Comparison of ENCODE assay signal across 15 cellular contexts in genomic region chr20:54097236-54097529, GRCh38. TPM values are rescaled to one million over a fixed set of nuclear protein-coding genes. Genes with fewer than 3 reads are reported as not detected.
A peak's percentile ranks its signal among the peaks of the same experiment; 100 is the strongest.
DNase-seq lines count a peak whose midpoint lies in the region; ATAC-seq and TF ChIP-seq lines count a peak whose summit lies in the region.
"Had no signal": no experiment of that assay in that cellular context is flagged by ENCODE, and none has a peak within 500 bp of the region (broad histone marks: within the 10 kb centered on the region; RNA-seq: fewer than 3 reads in every experiment).

No MANE protein-coding gene starts in this region.

- H3K9me3 Mint-ChIP-seq in activated CD8-positive, alpha-beta memory T cell treated with anti-CD3 and anti-CD28 coated beads, Interleukin-2, amount 10 ng/mL, durations not matched to agents 7 days and 5 days (ENCODE audit: low read depth): no peaks in the 10 kb centered on the region
- H3K9me3 Mint-ChIP-seq in neural progenitor cell: no peaks in the 10 kb centered on the region
- H3K9me3 Mint-ChIP-seq: CD4-positive, CD25-positive, alpha-beta regulatory T cell had no signal

- TF ChIP-seq CTCF in HEK293 (tag by site-specific recombination; IDR thresholded peaks at IDR 0.05) (no peak), Panc1 (IDR thresholded peaks at IDR 0.05) (no peak), neural progenitor cell (IDR thresholded peaks at IDR 0.05) (no peak)

- CTCF ChIA-PET in activated CD8-positive, alpha-beta memory T cell treated with anti-CD3 and anti-CD28 coated beads, Interleukin-2, amount 10 ng/mL, durations not matched to agents 7 days and 5 days (lab: Charles Lee): interaction anchor here (0.5 to 6.5 kb wide), 11 partner anchors 9 to 117 kb away, joined by 3 to 73 read pairs (median 3); partner anchors contain the start of gene PFDN4
- CTCF ChIA-PET in HEK293 (lab: Yijun Ruan, JAX): interaction anchor here (0.6 to 15.5 kb wide), 21 partner anchors 9 to 1899 kb away, joined by 3 to 361 read pairs (median 4); partner anchors contain the start of gene PFDN4
- CTCF ChIA-PET in Panc1 (lab: Charles Lee): interaction anchor here (0.6 to 1.0 kb wide), 2 partner anchors 102 to 389 kb away, joined by 4 to 6 read pairs; no protein-coding TSS in a partner anchor

- H3K4me3 ChIP-seq in HEK293 (ENCODE audit: low read depth, low read length) (no peak overlapping the region), Panc1 (ENCODE audit: low read depth in 2 of 2, low read length in 2 of 2) (no peak overlapping the region), neural progenitor cell (no peak overlapping the region)

- H3K36me3 ChIP-seq in HEK293 (ENCODE audit: control insufficient read depth in 2 of 2, insufficient read depth in 1 of 2, low read length in 2 of 2) (no peaks in the 10 kb centered on the region), Panc1 (ENCODE audit: control insufficient read depth, insufficient read depth, low read length) (no peaks in the 10 kb centered on the region), neural progenitor cell (no peaks in the 10 kb centered on the region)
- H3K36me3 ChIP-seq: BE2C had no signal

- H3F3A ChIP-seq in neural progenitor cell (ENCODE audit: low read depth): no peaks in the 10 kb centered on the region

- no TSS peak for BruUV-seq in Panc1 (replicated peaks; lab: Mats Ljungman, UMichigan)

- no peak overlapping the region for H3K9ac ChIP-seq in neural progenitor cell

- H3K36me3 Mint-ChIP-seq in activated CD8-positive, alpha-beta memory T cell treated with anti-CD3 and anti-CD28 coated beads, Interleukin-2, amount 10 ng/mL, durations not matched to agents 7 days and 5 days: no peaks in the 10 kb centered on the region
- no peaks in the 10 kb centered on the region for H3K36me3 Mint-ChIP-seq in neural progenitor cell
- H3K36me3 Mint-ChIP-seq: CD4-positive, CD25-positive, alpha-beta regulatory T cell had no signal

- POLR2A ChIA-PET in HEK293 (lab: Yijun Ruan, JAX): no interaction called here
- POLR2A ChIA-PET in Panc1 (lab: Charles Lee): no interaction called here

- peaks cover 4% of the 10 kb centered on the region for H3K4me1 Mint-ChIP-seq in activated CD8-positive, alpha-beta memory T cell treated with anti-CD3 and anti-CD28 coated beads, Interleukin-2, amount 10 ng/mL, durations not matched to agents 7 days and 5 days
- H3K4me1 Mint-ChIP-seq in neural progenitor cell: peaks cover 18% of the 10 kb centered on the region

- H3K4me3 Mint-ChIP-seq in activated CD8-positive, alpha-beta memory T cell treated with anti-CD3 and anti-CD28 coated beads, Interleukin-2, amount 10 ng/mL, durations not matched to agents 7 days and 5 days: no peak overlapping the region
- no peak overlapping the region for H3K4me3 Mint-ChIP-seq in neural progenitor cell
- H3K4me3 Mint-ChIP-seq: CD4-positive, CD25-positive, alpha-beta regulatory T cell had no signal

- H3K27me3 Mint-ChIP-seq in activated CD8-positive, alpha-beta memory T cell treated with anti-CD3 and anti-CD28 coated beads, Interleukin-2, amount 10 ng/mL, durations not matched to agents 7 days and 5 days: peaks cover 3% of the 10 kb centered on the region
- peaks cover 6% of the 10 kb centered on the region for H3K27me3 Mint-ChIP-seq in neural progenitor cell (ENCODE audit: insufficient read depth, low read depth)

- no peak overlapping the region for H3K4me2 ChIP-seq in neural progenitor cell

- intact Hi-C loops in Panc1 (cut with micrococcal nuclease; ENCODE audit: unreplicated experiment) (loop anchor here (2.0 kb wide), 1 partner anchor 550 kb away; no protein-coding TSS in a partner anchor), posterior cingulate gyrus (cut with DNase I) (loop anchor here (2.0 kb wide), 1 partner anchor 550 kb away; no protein-coding TSS in a partner anchor)

- no peaks in the 10 kb centered on the region for H3K79me2 ChIP-seq in neural progenitor cell (ENCODE audit: low read depth)

- ATAC-seq in activated CD8-positive, alpha-beta memory T cell treated with anti-CD3 and anti-CD28 coated beads, Interleukin-2, amount 10 ng/mL, durations not matched to agents 7 days and 5 days: no peak
- ATAC-seq in Panc1 (peak; percentile 35; the same call in 1 of the 2 replicates), GM18858 (IDR thresholded peaks at IDR 0.05; ENCODE audit: unreplicated experiment) (no peak)

- H3K9me3 ChIP-seq in HEK293 (ENCODE audit: control insufficient read depth, insufficient read depth, low read depth, low read length): no peaks in the 10 kb centered on the region
- no peaks in the 10 kb centered on the region for H3K9me3 ChIP-seq in Panc1 (ENCODE audit: control insufficient read depth, insufficient read depth, low read depth, low read length)
- H3K9me3 ChIP-seq in neural progenitor cell (ENCODE audit: low read depth): no peaks in the 10 kb centered on the region
- H3K9me3 ChIP-seq: BE2C had no signal

- H3K4me1 ChIP-seq in HEK293 (ENCODE audit: control insufficient read depth, insufficient read depth, low read length) (no peaks in the 10 kb centered on the region), Panc1 (ENCODE audit: control insufficient read depth, insufficient read depth, low read length) (peaks cover 17% of the 10 kb centered on the region), neural progenitor cell (peaks cover 7% of the 10 kb centered on the region)
- H3K4me1 ChIP-seq: BE2C had no signal

- in situ Hi-C loops in Panc1 (cut with HindIII; ENCODE audit: low pct_unique_long_range_greater_than_20kb, low sequenced_read_pairs): no loop called here

- no peak for DNase-seq in activated CD8-positive, alpha-beta memory T cell treated with anti-CD3 and anti-CD28 coated beads, Interleukin-2, amount 10 ng/mL, durations not matched to agents 7 days and 5 days
- DNase-seq in activated CD8-positive, alpha-beta memory T cell treated with anti-CD3 and anti-CD28 coated beads, Interleukin-2, amount 50 U/mL, for 48 hours: no peak
- DNase-seq in Panc1 (ENCODE audit: low read depth, low spot score): no peak
- no peak for DNase-seq in neural progenitor cell (ENCODE audit: low spot score)
- no peak for DNase-seq in posterior cingulate gyrus
- DNase-seq in islet precursor cell: no peak
- DNase-seq: NCI-H187, NCI-H2107, SIG-M5 had no signal

- no peak overlapping the region for H3K27ac ChIP-seq in HEK293 (ENCODE audit: extremely low read depth, low read depth, low read length)
- peak overlapping the region; percentile 44; the same call in 1 of the 2 replicates for H3K27ac ChIP-seq in Panc1 (ENCODE audit: low read length)
- no peak overlapping the region for H3K27ac ChIP-seq in neural progenitor cell
- H3K27ac ChIP-seq: RWPE1 had no signal

- peak overlapping the region; percentile 27 for H2AFZ ChIP-seq in neural progenitor cell (replicated peaks)

- H4K20me1 ChIP-seq in neural progenitor cell (ENCODE audit: low read depth): no peaks in the 10 kb centered on the region

- H3K27ac Mint-ChIP-seq in activated CD8-positive, alpha-beta memory T cell treated with anti-CD3 and anti-CD28 coated beads, Interleukin-2, amount 10 ng/mL, durations not matched to agents 7 days and 5 days: peak overlapping the region; percentile 34
- peak overlapping the region; percentile 27 for H3K27ac Mint-ChIP-seq in neural progenitor cell
- H3K27ac Mint-ChIP-seq: CD4-positive, CD25-positive, alpha-beta regulatory T cell had no signal

- H3K27me3 ChIP-seq in Panc1 (ENCODE audit: control insufficient read depth, insufficient read depth, low read length): no peaks in the 10 kb centered on the region
- H3K27me3 ChIP-seq in neural progenitor cell: no peaks in the 10 kb centered on the region
- H3K27me3 ChIP-seq: BE2C had no signal

TF ChIP-seq in HEK293, 187 proteins besides CTCF, POLR2A, EP300 and RAD21:
- TF ChIP-seq ZNF24 (tag by site-specific recombination; IDR thresholded peaks at IDR 0.05) (no peak), PRDM1 (tag by site-specific recombination; IDR thresholded peaks at IDR 0.05) (peak; percentile 59; the same call in 1 of the 2 replicates), ZNF768 (tag by site-specific recombination; IDR thresholded peaks at IDR 0.05) (no peak)
- TF ChIP-seq, protein P1, sequence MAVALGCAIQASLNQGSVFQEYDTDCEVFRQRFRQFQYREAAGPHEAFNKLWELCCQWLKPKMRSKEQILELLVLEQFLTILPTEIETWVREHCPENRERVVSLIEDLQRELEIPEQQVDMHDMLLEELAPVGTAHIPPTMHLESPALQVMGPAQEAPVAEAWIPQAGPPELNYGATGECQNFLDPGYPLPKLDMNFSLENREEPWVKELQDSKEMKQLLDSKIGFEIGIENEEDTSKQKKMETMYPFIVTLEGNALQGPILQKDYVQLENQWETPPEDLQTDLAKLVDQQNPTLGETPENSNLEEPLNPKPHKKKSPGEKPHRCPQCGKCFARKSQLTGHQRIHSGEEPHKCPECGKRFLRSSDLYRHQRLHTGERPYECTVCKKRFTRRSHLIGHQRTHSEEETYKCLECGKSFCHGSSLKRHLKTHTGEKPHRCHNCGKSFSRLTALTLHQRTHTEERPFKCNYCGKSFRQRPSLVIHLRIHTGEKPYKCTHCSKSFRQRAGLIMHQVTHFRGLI (tag by site-specific recombination; IDR thresholded peaks at IDR 0.05): no peak

RNA-seq across cellular contexts. Expression of gene BCAS1, which starts 26.8 kb away (rescaled TPM):
- under 1 TPM in 1 of 2 experiments, not detected in 1; 0.14 TPM for total RNA-seq in activated CD8-positive, alpha-beta memory T cell treated with anti-CD3 and anti-CD28 coated beads, Interleukin-2, amount 10 ng/mL, durations not matched to agents 7 days and 5 days
- total RNA-seq in Panc1 (2021; ENCODE audit: unreplicated experiment) (3.1 TPM), neural progenitor cell (ENCODE audit: low replicate concordance) (not detected in 2 replicates)
- polyA plus RNA-seq in Panc1 (2012; ENCODE audit: insufficient read length): 4.0 TPM
- total RNA-seq: H4 had no signal
